ENCODE assay signal across 8 cellular contexts in the genomic region with DNA sequence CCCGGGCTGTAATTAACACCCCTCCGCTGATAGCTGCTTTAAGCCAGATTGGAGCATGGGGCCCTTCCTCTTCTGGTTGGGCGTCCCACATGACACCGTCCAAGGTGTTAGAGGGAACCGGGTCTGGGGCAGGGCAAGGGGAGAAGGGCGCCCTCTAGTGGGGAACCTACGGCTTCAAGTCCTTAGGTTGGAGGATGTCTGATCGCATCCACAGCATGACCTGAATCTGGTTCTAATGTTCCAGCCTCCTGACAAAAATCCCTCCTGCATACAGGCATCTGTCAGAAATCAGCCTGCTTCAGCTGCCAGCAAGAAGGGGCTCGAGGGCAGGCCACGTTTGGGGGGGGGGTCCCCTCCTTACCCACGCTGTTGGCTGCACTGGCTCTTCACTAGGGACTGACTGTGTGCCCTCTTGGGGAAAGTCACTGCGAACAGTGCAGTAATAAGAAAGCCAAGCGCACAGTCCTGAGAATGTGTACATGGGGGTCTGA.
DNase-seq lines count a peak whose midpoint lies in the region; TF ChIP-seq lines count a peak whose summit lies in the region.

No MANE protein-coding gene starts in this region.

- H3K4me3 ChIP-seq in fibroblast of pulmonary artery (replicated peaks; ENCODE audit: low read depth, low read length) = no peak overlapping the region
- no peak overlapping the region for H3K4me3 ChIP-seq in osteoblast (ENCODE audit: insufficient read depth, low read length)
- H3K4me3 ChIP-seq in lower leg skin (ENCODE audit: low read depth, poor library complexity, severe bottlenecking) = no peak overlapping the region

- no peak for TF ChIP-seq POLR2A in lower leg skin (IDR thresholded peaks at IDR 0.05)

- H4K20me1 ChIP-seq in osteoblast (ENCODE audit: insufficient read depth, low read length) = no peaks in the 10 kb centered on the region

- H3K4me2 ChIP-seq in osteoblast (ENCODE audit: insufficient read depth, low read length) = no peak overlapping the region

- TF ChIP-seq CTCF in fibroblast of pulmonary artery (IDR thresholded peaks at IDR 0.05; ENCODE audit: low read length, missing control alignments) = peak; percentile 54
- peak; percentile 60 for TF ChIP-seq CTCF in osteoblast (IDR thresholded peaks at IDR 0.05; ENCODE audit: extremely low read depth, low read depth, low read length)
- no peak for TF ChIP-seq CTCF in lower leg skin (IDR thresholded peaks at IDR 0.05)

- 32 to 43% methylated on average over 10 to 13 of the region's 13 CpGs for WGBS in lower leg skin, 2 donors

- DNase-seq in activated gamma-delta T cell treated with Interleukin-2 at 50 U/mL for 16 hours (peak; percentile 38), activated gamma-delta T cell (lab: John Stamatoyannopoulos, UW) (no peak), NCI-H1694 treated with DMSO at 0.1 percent for 48 hours (lab: John Stamatoyannopoulos, UW) (peak; percentile 26), fibroblast of pulmonary artery (ENCODE audit: low read depth) (peak; percentile 46), osteoblast (ENCODE audit: insufficient read length, low spot score, missing footprints) (no peak), inferior parietal cortex (ENCODE audit: extremely low spot score) (no peak), lower leg skin (ENCODE audit: low spot score in 2 of 2) (no peak)
- DNase-seq in activated CD4-positive, alpha-beta T cell treated with anti-CD3 and anti-CD28 coated beads, Interleukin-2, amount 50 U/mL, for 4 hours = peak; percentile 9 to 10

- no peak overlapping the region for H3K27ac ChIP-seq in osteoblast (ENCODE audit: low read depth, low read length)

- no peaks in the 10 kb centered on the region for H3K36me3 ChIP-seq in osteoblast (ENCODE audit: insufficient read depth, low read length)

- no peaks in the 10 kb centered on the region for H3K4me1 ChIP-seq in osteoblast (ENCODE audit: insufficient read depth, low read length)

- no peaks in the 10 kb centered on the region for H3K27me3 ChIP-seq in osteoblast (ENCODE audit: insufficient read depth, low read length)

- H3K79me2 ChIP-seq in osteoblast (ENCODE audit: insufficient read depth, low read length) = no peaks in the 10 kb centered on the region

- intact Hi-C loops in lower leg skin (cut with DNase I; ENCODE audit: low total_unique reads) = no loop called here

- no peaks in the 10 kb centered on the region for H3K9me3 ChIP-seq in osteoblast (ENCODE audit: low read depth, low read length)

- H2AFZ ChIP-seq in osteoblast (ENCODE audit: low read length) = no peak overlapping the region

Comparison
In these comparisons a context has a peak if more than half of its experiments do, and no peak if none do; other contexts are left out.
1. DNase-seq: peak in activated gamma-delta T cell treated with Interleukin-2 at 50 U/mL for 16 hours (single experiment), NCI-H1694 treated with DMSO at 0.1 percent for 48 hours (single experiment), activated CD4-positive, alpha-beta T cell treated with anti-CD3 and anti-CD28 coated beads, Interleukin-2, amount 50 U/mL, for 4 hours (2 of 2) and fibroblast of pulmonary artery (single experiment); none in activated gamma-delta T cell (single experiment), osteoblast (single experiment), inferior parietal cortex (single experiment) and lower leg skin (0 of 2).
2. CTCF ChIP-seq: peak in fibroblast of pulmonary artery (single experiment) and osteoblast (single experiment); none in lower leg skin (0 of 3).